Comparison of ENCODE assay signal across 21 cellular contexts in genomic region chr6:3714111-3714510, GRCh38. TPM values are rescaled to one million over a fixed set of nuclear protein-coding genes. Genes with fewer than 3 reads are reported as not detected.
DNase-seq lines count a peak whose midpoint lies in the region; ATAC-seq and TF ChIP-seq lines count a peak whose summit lies in the region.
"Had no signal": no experiment of that assay in that cellular context is flagged by ENCODE, and none has a peak within 500 bp of the region (broad histone marks: within the 10 kb centered on the region; RNA-seq: fewer than 3 reads in every experiment).

No MANE protein-coding gene starts in this region.

- intact Hi-C loops in body of pancreas (cut with DNase I): no loop called here
- intact Hi-C loops in prostate gland (cut with DNase I): no loop called here

- peak overlapping the region; percentile 69; the same call in 1 of the 2 replicates for H3K27ac ChIP-seq in C4-2B
- peak overlapping the region in 3 of 4 donors; percentile 6 to 73 (median 68) for H3K27ac ChIP-seq in body of pancreas
- H3K27ac ChIP-seq in prostate gland: peak overlapping the region; percentile 47 to 66
- H3K27ac ChIP-seq: A549; BLaER1 treated with 17β-estradiol and CSF1 and Interleukin-3, amounts not matched to agents 10 nM and 100 nM; GM23248 had no signal

- 69 to 85% methylated on average over 4 of the region's 4 CpGs for WGBS in body of pancreas, 2 donors
- 79% methylated on average over 4 of the region's 4 CpGs for WGBS in prostate gland

- no peak overlapping the region for H3K4me3 ChIP-seq in body of pancreas
- H3K4me3 ChIP-seq in prostate gland: no peak overlapping the region
- H3K4me3 ChIP-seq: A549; BLaER1 treated with 17β-estradiol and CSF1 and Interleukin-3, amounts not matched to agents 10 nM and 100 nM; GM23248 had no signal

- TF ChIP-seq POLR2A in body of pancreas (IDR thresholded peaks at IDR 0.05) (no peak), prostate gland (IDR thresholded peaks at IDR 0.05) (no peak)

- peaks cover 13% of the 10 kb centered on the region for H3K4me1 ChIP-seq in body of pancreas
- H3K4me1 ChIP-seq in prostate gland (replicated peaks): no peaks in the 10 kb centered on the region
- H3K4me1 ChIP-seq: BE2C had no signal

- TF ChIP-seq CTCF in C4-2B (conservative IDR thresholded peaks at IDR 0.05) (no peak), body of pancreas (IDR thresholded peaks at IDR 0.05) (no peak), prostate gland (IDR thresholded peaks at IDR 0.05) (no peak)

- no peak for ATAC-seq in body of pancreas
- no peak for ATAC-seq in HG02678 (IDR thresholded peaks at IDR 0.05; ENCODE audit: unreplicated experiment)
- ATAC-seq in HG03095 (IDR thresholded peaks at IDR 0.05; ENCODE audit: unreplicated experiment): no peak
- ATAC-seq in GM19463 (IDR thresholded peaks at IDR 0.05; ENCODE audit: unreplicated experiment): no peak
- ATAC-seq: A549 had no signal

- no peak for DNase-seq in body of pancreas
- DNase-seq in prostate gland (ENCODE audit: low spot score): no peak
- DNase-seq: 8988T; ACHN; AML-193; BE2C; Calu3; CD4-positive, alpha-beta memory T cell; COR-L47; DMS53; DMS79 treated with DMSO at 0.1 percent for 48 hours; GF-D8; GM23248; H7; HCEC 1CT had no signal

- H3K9me3 ChIP-seq in body of pancreas (no peaks in the 10 kb centered on the region), prostate gland (no peaks in the 10 kb centered on the region)
- H3K9me3 ChIP-seq: BE2C had no signal

- H3K36me3 ChIP-seq in body of pancreas (replicated peaks in 1 of 2; ENCODE audit: insufficient read depth in 1 of 2, low read depth in 2 of 2) (no peaks in the 10 kb centered on the region), prostate gland (no peaks in the 10 kb centered on the region)
- H3K36me3 ChIP-seq: BE2C had no signal

- H3K27me3 ChIP-seq in body of pancreas: no peaks in the 10 kb centered on the region
- H3K27me3 ChIP-seq in prostate gland (replicated peaks; ENCODE audit: insufficient read depth): no peaks in the 10 kb centered on the region
- H3K27me3 ChIP-seq: BE2C; BLaER1 treated with 17β-estradiol and CSF1 and Interleukin-3, amounts not matched to agents 10 nM and 100 nM had no signal

RNA-seq across cellular contexts. Expression of gene PXDC1, which starts 37.4 kb away (rescaled TPM):
- total RNA-seq in body of pancreas (10 to 100 TPM; 30.9 to 35.6 TPM), prostate gland (10 to 100 TPM; 40.5 to 59.5 TPM)
